1 cellular context compared by ENCODE assay signal in genomic region chr22:27627444-27627833, GRCh38.
A peak's percentile ranks its signal among the peaks of the same experiment; 100 is the strongest.
TF ChIP-seq lines count a peak whose summit lies in the region.

No MANE protein-coding gene starts in this region.

TF ChIP-seq in HepG2, 621 proteins besides CTCF, POLR2A, EP300 and RAD21 (continued from another document and continues in another):
- TF ChIP-seq, protein P1, sequence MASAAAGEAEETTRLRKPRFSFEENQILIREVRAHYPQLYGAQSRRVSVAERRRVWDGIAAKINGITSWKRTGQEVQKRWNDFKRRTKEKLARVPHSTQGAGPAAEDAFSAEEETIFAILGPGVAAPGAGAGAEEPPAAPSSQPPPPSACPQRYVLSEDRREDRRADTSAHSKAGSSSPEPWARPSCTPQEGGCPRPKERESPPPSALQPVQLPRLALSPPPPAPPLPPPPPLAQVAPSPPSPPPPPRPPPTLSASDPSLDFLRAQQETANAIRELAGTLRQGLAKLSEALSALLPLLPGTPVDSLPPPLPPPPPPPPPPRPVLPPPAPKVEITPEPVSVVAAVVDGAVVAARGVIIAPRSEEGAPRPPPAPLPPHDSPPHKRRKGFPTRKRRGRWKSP (CRISPR knock-in tag; IDR thresholded peaks at IDR 0.05): 0 out of 2 replicates have a peak, but pooled peaks have one; percentile 38
- no peak for TF ChIP-seq ZBTB37 (CRISPR knock-in tag; IDR thresholded peaks at IDR 0.05)
- TF ChIP-seq, protein P2, sequence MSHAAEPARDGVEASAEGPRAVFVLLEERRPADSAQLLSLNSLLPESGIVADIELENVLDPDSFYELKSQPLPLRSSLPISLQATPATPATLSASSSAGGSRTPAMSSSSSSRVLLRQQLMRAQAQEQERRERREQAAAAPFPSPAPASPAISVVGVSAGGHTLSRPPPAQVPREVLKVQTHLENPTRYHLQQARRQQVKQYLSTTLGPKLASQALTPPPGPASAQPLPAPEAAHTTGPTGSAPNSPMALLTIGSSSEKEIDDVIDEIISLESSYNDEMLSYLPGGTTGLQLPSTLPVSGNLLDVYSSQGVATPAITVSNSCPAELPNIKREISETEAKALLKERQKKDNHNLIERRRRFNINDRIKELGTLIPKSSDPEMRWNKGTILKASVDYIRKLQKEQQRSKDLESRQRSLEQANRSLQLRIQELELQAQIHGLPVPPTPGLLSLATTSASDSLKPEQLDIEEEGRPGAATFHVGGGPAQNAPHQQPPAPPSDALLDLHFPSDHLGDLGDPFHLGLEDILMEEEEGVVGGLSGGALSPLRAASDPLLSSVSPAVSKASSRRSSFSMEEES (CRISPR knock-in tag; IDR thresholded peaks at IDR 0.05): no peak
- no peak for TF ChIP-seq LRRFIP1 (CRISPR knock-in tag; conservative IDR thresholded peaks at IDR 0.05)
- TF ChIP-seq RNF2 (conservative IDR thresholded peaks at IDR 0.05; ENCODE audit: low read depth): no peak
- no peak for TF ChIP-seq ZNF660 (CRISPR knock-in tag; IDR thresholded peaks at IDR 0.05; ENCODE audit: borderline replicate concordance, low read depth)
- no peak for TF ChIP-seq NR2F6 (IDR thresholded peaks at IDR 0.05)
- peak; percentile 44; the same call in 1 of the 2 replicates for TF ChIP-seq NR2F6 (CRISPR knock-in tag; IDR thresholded peaks at IDR 0.05)
- TF ChIP-seq ZNF878 (CRISPR knock-in tag; IDR thresholded peaks at IDR 0.05): no peak
- TF ChIP-seq XBP1 (CRISPR knock-in tag; IDR thresholded peaks at IDR 0.05): no peak
- no peak for TF ChIP-seq FOXP1 (IDR thresholded peaks at IDR 0.05)
- TF ChIP-seq FOXP1 (CRISPR knock-in tag; IDR thresholded peaks at IDR 0.05): 0 out of 2 replicates have a peak, but pooled peaks have one; percentile 13
- no peak for TF ChIP-seq KMT2A (CRISPR knock-in tag; IDR thresholded peaks at IDR 0.05)
- TF ChIP-seq CHD4 (IDR thresholded peaks at IDR 0.05; ENCODE audit: borderline replicate concordance, low read length): no peak
- TF ChIP-seq GLI4 (CRISPR knock-in tag; IDR thresholded peaks at IDR 0.05; ENCODE audit: borderline replicate concordance): no peak
- no peak for TF ChIP-seq FOXA1 (IDR thresholded peaks at IDR 0.05)
- TF ChIP-seq FOXA1 (CRISPR knock-in tag; IDR thresholded peaks at IDR 0.05): no peak
- TF ChIP-seq, protein P3, sequence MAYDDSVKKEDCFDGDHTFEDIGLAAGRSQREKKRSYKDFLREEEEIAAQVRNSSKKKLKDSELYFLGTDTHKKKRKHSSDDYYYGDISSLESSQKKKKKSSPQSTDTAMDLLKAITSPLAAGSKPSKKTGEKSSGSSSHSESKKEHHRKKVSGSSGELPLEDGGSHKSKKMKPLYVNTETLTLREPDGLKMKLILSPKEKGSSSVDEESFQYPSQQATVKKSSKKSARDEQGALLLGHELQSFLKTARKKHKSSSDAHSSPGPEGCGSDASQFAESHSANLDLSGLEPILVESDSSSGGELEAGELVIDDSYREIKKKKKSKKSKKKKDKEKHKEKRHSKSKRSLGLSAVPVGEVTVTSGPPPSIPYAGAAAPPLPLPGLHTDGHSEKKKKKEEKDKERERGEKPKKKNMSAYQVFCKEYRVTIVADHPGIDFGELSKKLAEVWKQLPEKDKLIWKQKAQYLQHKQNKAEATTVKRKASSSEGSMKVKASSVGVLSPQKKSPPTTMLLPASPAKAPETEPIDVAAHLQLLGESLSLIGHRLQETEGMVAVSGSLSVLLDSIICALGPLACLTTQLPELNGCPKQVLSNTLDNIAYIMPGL (CRISPR knock-in tag; IDR thresholded peaks at IDR 0.05; ENCODE audit: borderline replicate concordance in 1 of 2, low read depth in 1 of 2): peak; percentile 45 to 68; a peak in 2 of 4 replicates
- TF ChIP-seq ZNF816 (CRISPR knock-in tag; IDR thresholded peaks at IDR 0.05; ENCODE audit: borderline replicate concordance): no peak
- TF ChIP-seq, protein P4, sequence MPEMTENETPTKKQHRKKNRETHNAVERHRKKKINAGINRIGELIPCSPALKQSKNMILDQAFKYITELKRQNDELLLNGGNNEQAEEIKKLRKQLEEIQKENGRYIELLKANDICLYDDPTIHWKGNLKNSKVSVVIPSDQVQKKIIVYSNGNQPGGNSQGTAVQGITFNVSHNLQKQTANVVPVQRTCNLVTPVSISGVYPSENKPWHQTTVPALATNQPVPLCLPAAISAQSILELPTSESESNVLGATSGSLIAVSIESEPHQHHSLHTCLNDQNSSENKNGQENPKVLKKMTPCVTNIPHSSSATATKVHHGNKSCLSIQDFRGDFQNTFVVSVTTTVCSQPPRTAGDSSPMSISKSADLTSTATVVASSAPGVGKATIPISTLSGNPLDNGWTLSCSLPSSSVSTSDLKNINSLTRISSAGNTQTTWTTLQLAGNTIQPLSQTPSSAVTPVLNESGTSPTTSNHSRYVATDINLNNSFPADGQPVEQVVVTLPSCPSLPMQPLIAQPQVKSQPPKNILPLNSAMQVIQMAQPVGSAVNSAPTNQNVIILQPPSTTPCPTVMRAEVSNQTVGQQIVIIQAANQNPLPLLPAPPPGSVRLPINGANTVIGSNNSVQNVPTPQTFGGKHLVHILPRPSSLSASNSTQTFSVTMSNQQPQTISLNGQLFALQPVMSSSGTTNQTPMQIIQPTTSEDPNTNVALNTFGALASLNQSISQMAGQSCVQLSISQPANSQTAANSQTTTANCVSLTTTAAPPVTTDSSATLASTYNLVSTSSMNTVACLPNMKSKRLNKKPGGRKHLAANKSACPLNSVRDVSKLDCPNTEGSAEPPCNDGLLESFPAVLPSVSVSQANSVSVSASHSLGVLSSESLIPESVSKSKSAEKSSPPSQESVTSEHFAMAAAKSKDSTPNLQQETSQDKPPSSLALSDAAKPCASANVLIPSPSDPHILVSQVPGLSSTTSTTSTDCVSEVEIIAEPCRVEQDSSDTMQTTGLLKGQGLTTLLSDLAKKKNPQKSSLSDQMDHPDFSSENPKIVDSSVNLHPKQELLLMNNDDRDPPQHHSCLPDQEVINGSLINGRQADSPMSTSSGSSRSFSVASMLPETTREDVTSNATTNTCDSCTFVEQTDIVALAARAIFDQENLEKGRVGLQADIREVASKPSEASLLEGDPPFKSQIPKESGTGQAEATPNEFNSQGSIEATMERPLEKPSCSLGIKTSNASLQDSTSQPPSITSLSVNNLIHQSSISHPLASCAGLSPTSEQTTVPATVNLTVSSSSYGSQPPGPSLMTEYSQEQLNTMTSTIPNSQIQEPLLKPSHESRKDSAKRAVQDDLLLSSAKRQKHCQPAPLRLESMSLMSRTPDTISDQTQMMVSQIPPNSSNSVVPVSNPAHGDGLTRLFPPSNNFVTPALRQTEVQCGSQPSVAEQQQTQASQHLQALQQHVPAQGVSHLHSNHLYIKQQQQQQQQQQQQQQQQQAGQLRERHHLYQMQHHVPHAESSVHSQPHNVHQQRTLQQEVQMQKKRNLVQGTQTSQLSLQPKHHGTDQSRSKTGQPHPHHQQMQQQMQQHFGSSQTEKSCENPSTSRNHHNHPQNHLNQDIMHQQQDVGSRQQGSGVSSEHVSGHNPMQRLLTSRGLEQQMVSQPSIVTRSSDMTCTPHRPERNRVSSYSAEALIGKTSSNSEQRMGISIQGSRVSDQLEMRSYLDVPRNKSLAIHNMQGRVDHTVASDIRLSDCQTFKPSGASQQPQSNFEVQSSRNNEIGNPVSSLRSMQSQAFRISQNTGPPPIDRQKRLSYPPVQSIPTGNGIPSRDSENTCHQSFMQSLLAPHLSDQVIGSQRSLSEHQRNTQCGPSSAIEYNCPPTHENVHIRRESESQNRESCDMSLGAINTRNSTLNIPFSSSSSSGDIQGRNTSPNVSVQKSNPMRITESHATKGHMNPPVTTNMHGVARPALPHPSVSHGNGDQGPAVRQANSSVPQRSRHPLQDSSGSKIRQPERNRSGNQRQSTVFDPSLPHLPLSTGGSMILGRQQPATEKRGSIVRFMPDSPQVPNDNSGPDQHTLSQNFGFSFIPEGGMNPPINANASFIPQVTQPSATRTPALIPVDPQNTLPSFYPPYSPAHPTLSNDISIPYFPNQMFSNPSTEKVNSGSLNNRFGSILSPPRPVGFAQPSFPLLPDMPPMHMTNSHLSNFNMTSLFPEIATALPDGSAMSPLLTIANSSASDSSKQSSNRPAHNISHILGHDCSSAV (CRISPR knock-in tag; IDR thresholded peaks at IDR 0.05; ENCODE audit: borderline replicate concordance): no peak
- TF ChIP-seq ZNF567 (CRISPR knock-in tag; IDR thresholded peaks at IDR 0.05; ENCODE audit: borderline replicate concordance): no peak
- TF ChIP-seq YY1 (IDR thresholded peaks at IDR 0.05; ENCODE audit: insufficient read depth, insufficient replicate concordance, low read depth, low read length): no peak
- no peak for TF ChIP-seq THYN1 (CRISPR knock-in tag; IDR thresholded peaks at IDR 0.05; ENCODE audit: borderline replicate concordance, low read depth)
- TF ChIP-seq PITX1 (CRISPR knock-in tag; IDR thresholded peaks at IDR 0.05): no peak
- no peak for TF ChIP-seq ZSCAN31 (CRISPR knock-in tag; IDR thresholded peaks at IDR 0.05; ENCODE audit: low read depth)
- no peak for TF ChIP-seq RARA (CRISPR knock-in tag; IDR thresholded peaks at IDR 0.05)
- no peak for TF ChIP-seq ZSCAN21 (CRISPR knock-in tag; IDR thresholded peaks at IDR 0.05; ENCODE audit: borderline replicate concordance)
- TF ChIP-seq PAF1 (CRISPR knock-in tag; IDR thresholded peaks at IDR 0.05): no peak
- no peak for TF ChIP-seq ZNF503 (CRISPR knock-in tag; IDR thresholded peaks at IDR 0.05)
- no peak for TF ChIP-seq ZEB1 (IDR thresholded peaks at IDR 0.05; ENCODE audit: insufficient replicate concordance, low read depth)
